Comparison of ENCODE assay signal across 10 cellular contexts in the genomic region with DNA sequence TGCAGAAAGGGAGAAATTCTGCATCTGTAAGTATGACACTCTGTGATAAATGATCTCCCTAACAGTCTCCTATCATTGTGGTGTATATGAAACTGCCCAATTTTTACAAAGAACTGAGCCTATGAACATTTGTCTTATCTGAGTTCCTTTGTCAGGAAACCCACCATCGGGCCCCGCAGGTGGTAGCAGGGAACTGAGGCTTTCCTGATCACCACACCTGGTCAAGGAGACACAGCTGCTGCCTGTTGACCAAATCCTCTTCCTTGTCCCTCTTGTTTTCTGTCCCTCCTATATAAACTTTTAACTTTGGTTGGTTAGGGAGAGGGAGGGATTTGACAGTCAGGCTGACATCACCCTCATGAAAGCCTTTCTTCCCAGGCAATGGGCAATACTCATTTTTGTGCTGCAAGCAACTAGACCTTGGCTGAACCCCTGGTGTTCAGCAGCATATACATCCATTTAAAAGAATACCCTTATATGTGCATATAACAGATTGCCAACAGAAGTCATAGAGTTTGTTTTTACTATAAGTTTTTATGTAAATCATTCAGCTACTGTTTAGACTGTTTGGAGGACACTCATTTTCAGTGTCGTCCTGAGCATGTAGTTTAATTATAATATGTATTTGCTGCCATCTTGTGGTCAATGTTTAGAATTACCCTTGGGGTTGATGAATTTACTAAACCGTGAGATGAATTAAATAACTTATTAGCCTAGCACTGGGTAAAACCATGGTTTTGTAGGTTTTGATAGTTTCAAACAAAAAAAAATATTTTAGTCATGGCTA. TPM values are rescaled to one million over a fixed set of nuclear protein-coding genes. Genes with fewer than 3 reads are reported as not detected.
A peak's percentile ranks its signal among the peaks of the same experiment; 100 is the strongest.
DNase-seq lines count a peak whose midpoint lies in the region; ATAC-seq and TF ChIP-seq lines count a peak whose summit lies in the region.
"Had no signal": no experiment of that assay in that cellular context is flagged by ENCODE, and none has a peak within 500 bp of the region (broad histone marks: within the 10 kb centered on the region; RNA-seq: fewer than 3 reads in every experiment).

No MANE protein-coding gene starts in this region.

- DNase-seq in CD8-positive, alpha-beta T cell: no peak
- DNase-seq in NCI-H2081 (lab: John Stamatoyannopoulos, UW) (peak; percentile 48 to 68), left cardiac atrium (no peak)
- no peak for DNase-seq in stimulated activated naive B cell treated with anti-CD40 and anti-IgM and Interleukin-4, amounts not matched to agents 10 μg/mL and 1 μg/mL and 100 μg/mL, for 72 hours
- DNase-seq in stimulated activated CD4-positive, alpha-beta T cell treated with anti-CD3 and anti-CD28 coated beads, Interleukin-15, amount 100 ng/mL, for 24 hours: no peak

- no peaks in the 10 kb centered on the region for H3K27me3 Mint-ChIP-seq in CD8-positive, alpha-beta T cell (ENCODE audit: low read depth)
- no peaks in the 10 kb centered on the region for H3K27me3 Mint-ChIP-seq in stimulated activated naive B cell treated with anti-CD40 and anti-IgM and Interleukin-4, amounts not matched to agents 10 μg/mL and 1 μg/mL and 100 μg/mL, for 72 hours

- ATAC-seq in CD8-positive, alpha-beta T cell: no peak
- peak; percentile 85 for ATAC-seq in GM19023 (IDR thresholded peaks at IDR 0.05; ENCODE audit: unreplicated experiment)
- peak; percentile 89 for ATAC-seq in HG03095 (IDR thresholded peaks at IDR 0.05; ENCODE audit: unreplicated experiment)
- peak; percentile 33 to 53 for ATAC-seq in left cardiac atrium
- peak; percentile 64 to 67 for ATAC-seq in stimulated activated naive B cell treated with anti-CD40 and anti-IgM and Interleukin-4, amounts not matched to agents 10 μg/mL and 1 μg/mL and 100 μg/mL, for 72 hours (replicated peaks)
- ATAC-seq: naive thymus-derived CD8-positive, alpha-beta T cell had no signal

- H3K27ac ChIP-seq in CD8-positive, alpha-beta T cell (ENCODE audit: low read depth, low read length): no peak overlapping the region
- peak overlapping the region; percentile 8; the same call in 1 of the 2 replicates for H3K27ac ChIP-seq in VCaP
- H3K27ac ChIP-seq: SJCRH30 had no signal

- no peaks in the 10 kb centered on the region for H3K36me3 ChIP-seq in CD8-positive, alpha-beta T cell (ENCODE audit: insufficient read depth, low read length)
- H3K36me3 ChIP-seq: SJCRH30 had no signal

- intact Hi-C loops in CD8-positive, alpha-beta T cell (cut with DNase I, micrococcal nuclease): loop anchor here in 1 of 2 experiments (2.0 kb wide), 1 partner anchor 317 kb away; no protein-coding TSS in a partner anchor
- intact Hi-C loops in left cardiac atrium (cut with DNase I): no loop called here

- H3K9me3 ChIP-seq in CD8-positive, alpha-beta T cell (ENCODE audit: low read length): no peaks in the 10 kb centered on the region
- H3K9me3 ChIP-seq: SJCRH30 had no signal

- H3K4me3 Mint-ChIP-seq in CD8-positive, alpha-beta T cell: no peak overlapping the region
- no peak overlapping the region for H3K4me3 Mint-ChIP-seq in stimulated activated naive B cell treated with anti-CD40 and anti-IgM and Interleukin-4, amounts not matched to agents 10 μg/mL and 1 μg/mL and 100 μg/mL, for 72 hours
- H3K4me3 Mint-ChIP-seq: naive thymus-derived CD8-positive, alpha-beta T cell had no signal

- no peak overlapping the region for H3K27ac Mint-ChIP-seq in CD8-positive, alpha-beta T cell
- H3K27ac Mint-ChIP-seq in stimulated activated naive B cell treated with anti-CD40 and anti-IgM and Interleukin-4, amounts not matched to agents 10 μg/mL and 1 μg/mL and 100 μg/mL, for 72 hours: no peak overlapping the region
- H3K27ac Mint-ChIP-seq: naive thymus-derived CD8-positive, alpha-beta T cell had no signal

- CTCF ChIA-PET in CD8-positive, alpha-beta T cell (lab: Charles Lee): no interaction called here

- peak; percentile 58 for TF ChIP-seq CTCF in CD8-positive, alpha-beta T cell (IDR thresholded peaks at IDR 0.05)
- peak; percentile 79 for TF ChIP-seq CTCF in VCaP (conservative IDR thresholded peaks at IDR 0.05)

- POLR2A ChIA-PET in CD8-positive, alpha-beta T cell (lab: Charles Lee): no interaction called here

- H3K4me1 ChIP-seq in CD8-positive, alpha-beta T cell (ENCODE audit: insufficient read depth, low read length): no peaks in the 10 kb centered on the region
- H3K4me1 ChIP-seq: SJCRH30 had no signal

- no peaks in the 10 kb centered on the region for H3K27me3 ChIP-seq in CD8-positive, alpha-beta T cell (ENCODE audit: insufficient read depth, low read length)
- H3K27me3 ChIP-seq: SJCRH30 had no signal

- H3K9me3 Mint-ChIP-seq in CD8-positive, alpha-beta T cell: no peaks in the 10 kb centered on the region
- no peaks in the 10 kb centered on the region for H3K9me3 Mint-ChIP-seq in stimulated activated naive B cell treated with anti-CD40 and anti-IgM and Interleukin-4, amounts not matched to agents 10 μg/mL and 1 μg/mL and 100 μg/mL, for 72 hours
- H3K9me3 Mint-ChIP-seq: naive thymus-derived CD8-positive, alpha-beta T cell had no signal

- no peaks in the 10 kb centered on the region for H3K36me3 Mint-ChIP-seq in CD8-positive, alpha-beta T cell
- no peaks in the 10 kb centered on the region for H3K36me3 Mint-ChIP-seq in stimulated activated naive B cell treated with anti-CD40 and anti-IgM and Interleukin-4, amounts not matched to agents 10 μg/mL and 1 μg/mL and 100 μg/mL, for 72 hours
- H3K36me3 Mint-ChIP-seq: naive thymus-derived CD8-positive, alpha-beta T cell had no signal

- no peak overlapping the region for H3K4me3 ChIP-seq in CD8-positive, alpha-beta T cell (ENCODE audit: low read depth, low read length)
- H3K4me3 ChIP-seq: SJCRH30 had no signal

- H3K4me1 Mint-ChIP-seq in CD8-positive, alpha-beta T cell (ENCODE audit: low read depth): no peaks in the 10 kb centered on the region
- H3K4me1 Mint-ChIP-seq in stimulated activated naive B cell treated with anti-CD40 and anti-IgM and Interleukin-4, amounts not matched to agents 10 μg/mL and 1 μg/mL and 100 μg/mL, for 72 hours: no peaks in the 10 kb centered on the region
- H3K4me1 Mint-ChIP-seq: naive thymus-derived CD8-positive, alpha-beta T cell had no signal

RNA-seq across cellular contexts. Expression of gene CRISP1, which starts 17.0 kb away (rescaled TPM):
- not detected for total RNA-seq in CD8-positive, alpha-beta T cell
- not detected for total RNA-seq in left cardiac atrium
- total RNA-seq: naive thymus-derived CD8-positive, alpha-beta T cell; SJCRH30 had no signal

Comparison
In these comparisons a context has a peak if more than half of its experiments do, and no peak if none do; other contexts are left out.
1. DNase-seq: peak in NCI-H2081 (2 of 2); none in CD8-positive, alpha-beta T cell (0 of 7), left cardiac atrium (single experiment), stimulated activated naive B cell treated with anti-CD40 and anti-IgM and Interleukin-4, amounts not matched to agents 10 μg/mL and 1 μg/mL and 100 μg/mL, for 72 hours (single experiment) and stimulated activated CD4-positive, alpha-beta T cell treated with anti-CD3 and anti-CD28 coated beads, Interleukin-15, amount 100 ng/mL, for 24 hours (single experiment).